In the genomic region with DNA sequence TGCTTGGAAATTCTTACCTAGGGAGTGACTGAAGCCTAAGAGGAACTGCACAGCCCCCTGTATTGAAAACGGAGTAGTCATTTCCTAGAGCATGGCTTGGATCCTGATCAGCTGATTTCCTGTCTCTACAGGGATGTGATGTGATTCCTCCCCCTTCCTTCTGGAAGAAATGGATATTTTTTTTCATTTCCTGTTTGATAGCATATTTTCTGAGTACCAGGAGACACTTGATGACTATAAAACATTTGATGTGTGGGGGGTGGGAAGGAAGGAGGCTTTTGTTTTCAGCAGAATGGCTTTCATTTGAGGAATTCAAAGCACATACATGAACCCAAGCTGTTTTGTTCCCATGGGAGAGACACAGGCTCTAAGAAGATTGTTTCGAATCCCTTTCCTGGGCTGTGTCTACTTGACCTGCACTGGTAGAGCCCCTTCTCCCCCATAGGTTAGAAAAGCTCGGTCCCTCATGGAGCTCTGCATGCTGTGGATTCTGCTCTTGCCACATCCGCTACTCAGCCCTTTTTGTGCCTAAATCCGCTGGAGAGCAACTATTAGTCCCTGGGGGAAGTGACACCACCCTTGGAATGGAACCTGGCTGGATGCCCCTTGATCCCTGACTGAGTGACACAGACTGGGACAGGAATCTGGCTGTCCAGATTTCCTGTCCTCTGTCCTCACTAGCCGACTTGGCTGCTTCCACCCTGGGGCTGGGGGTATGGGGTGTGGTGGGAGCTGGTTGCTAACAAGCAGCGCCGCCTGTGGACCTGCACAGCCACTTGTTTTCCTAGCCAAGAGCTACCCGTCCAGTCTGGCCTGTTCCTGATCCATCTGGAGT, we compare ENCODE assay signal across 9 cellular contexts.
DNase-seq lines count a peak whose midpoint lies in the region; ATAC-seq, FAIRE-seq and TF ChIP-seq lines count a peak whose summit lies in the region.
"Had no signal": no experiment of that assay in that cellular context is flagged by ENCODE, and none has a peak within 500 bp of the region (broad histone marks: within the 10 kb centered on the region; RNA-seq: fewer than 3 reads in every experiment).

No MANE protein-coding gene starts in this region.

- DNase-seq in A549 (ENCODE audit: low read depth in 1 of 2, low spot score in 1 of 2) (peak; percentile 22 to 55), NCI-H2029 (lab: John Stamatoyannopoulos, UW) (peak; percentile 100), dermis microvascular lymphatic vessel endothelial cell (ENCODE audit: low read depth in 2 of 2) (peak; percentile 100), medulla oblongata (ENCODE audit: extremely low spot score) (peak; percentile 85), aorta (peak; percentile 81 to 86), testis (no peak)
- no peak for DNase-seq in activated CD4-positive, CD25-positive, alpha-beta regulatory T cell treated with anti-CD3 and anti-CD28 coated beads, Interleukin-2, amount 50 U/mL, for 72 hours
- DNase-seq: DND-41 had no signal

- TF ChIP-seq CTCF in A549 (IDR thresholded peaks at IDR 0.05) = no peak
- no peak for TF ChIP-seq CTCF in testis (IDR thresholded peaks at IDR 0.05)

- H3K4me1 ChIP-seq in A549 (peaks cover 64% of the 10 kb centered on the region), aorta (ENCODE audit: control insufficient read depth in 1 of 2, insufficient read depth in 2 of 2, low read length in 2 of 2) (peaks cover 6 to 10% of the 10 kb centered on the region in 2 donors), testis (peaks cover 12% of the 10 kb centered on the region)

- no peak for FAIRE-seq in A549 (lab: Jason Lieb, UNC)

- ATAC-seq in A549 = peak; percentile 55 to 80; a peak in 5 of 6 replicates
- peak; percentile 81 for ATAC-seq in aorta (ENCODE audit: low FRiP score)
- ATAC-seq in HG03460 (IDR thresholded peaks at IDR 0.05; ENCODE audit: unreplicated experiment) = no peak

- peak overlapping the region; percentile 62 for H3K4me2 ChIP-seq in A549

- H3K27ac ChIP-seq in A549 (peak overlapping the region; percentile 65 to 82), aorta (ENCODE audit: low read depth in 1 of 2, low read length in 2 of 2) (peak overlapping the region in 1 of 2 donors; percentile 7), testis (no peak overlapping the region)

- H3K4me3 ChIP-seq in A549 (no peak overlapping the region), aorta (ENCODE audit: low read length in 2 of 2) (no peak overlapping the region), testis (no peak overlapping the region)

- intact Hi-C loops in aorta (cut with DNase I) (no loop called here), testis (cut with DNase I; ENCODE audit: low total_unique reads) (no loop called here)

- no peak for TF ChIP-seq RAD21 in A549 (conservative IDR thresholded peaks at IDR 0.05 in 1 of 2, IDR thresholded peaks at IDR 0.05 in 1 of 2)

- no peak for TF ChIP-seq EP300 in A549 (IDR thresholded peaks at IDR 0.05)

- no peak for TF ChIP-seq POLR2A in A549 (IDR thresholded peaks at IDR 0.05; ENCODE audit: low read length)
- TF ChIP-seq POLR2A in testis (IDR thresholded peaks at IDR 0.05) = no peak

- CTCF ChIA-PET in A549 (lab: Yijun Ruan, JAX) = interaction anchor here (0.6 to 5.2 kb wide), 14 partner anchors 9 to 733 kb away, joined by 3 to 68 read pairs (median 4); no protein-coding TSS in a partner anchor

- H3K36me3 ChIP-seq in aorta (ENCODE audit: control insufficient read depth in 1 of 2, insufficient read depth in 2 of 2, low read length in 1 of 2) (no peaks in the 10 kb centered on the region), testis (ENCODE audit: low read depth, missing control alignments) (no peaks in the 10 kb centered on the region)

- H3K9me3 ChIP-seq in A549 (no peaks in the 10 kb centered on the region), aorta (ENCODE audit: control insufficient read depth, low read length) (no peaks in the 10 kb centered on the region), testis (no peaks in the 10 kb centered on the region)

- POLR2A ChIA-PET in A549 (lab: Yijun Ruan, JAX) = interaction anchor here (1.0 kb wide), 1 partner anchor 26 kb away, joined by 3 read pairs; no protein-coding TSS in a partner anchor

- 34% methylated on average over 8 of the region's 9 CpGs for WGBS in A549 (ENCODE audit: missing lambda C conversion rate)
- 21 to 22% methylated on average over 9 of the region's 9 CpGs for WGBS in aorta, 2 donors
- WGBS in testis, 2 donors = 66 to 77% methylated on average over 9 of the region's 9 CpGs

- H3K27me3 ChIP-seq in aorta (ENCODE audit: control insufficient read depth in 1 of 2, insufficient read depth in 2 of 2, low read length in 1 of 2) (no peaks in the 10 kb centered on the region), testis (no peaks in the 10 kb centered on the region)

TF ChIP-seq in A549, 52 proteins besides CTCF, POLR2A, EP300 and RAD21:
- TF ChIP-seq NR3C1 (IDR thresholded peaks at IDR 0.05) (no peak), FOSL2 (IDR thresholded peaks at IDR 0.05) (no peak), FOSL2 (CRISPR knock-in tag; IDR thresholded peaks at IDR 0.05) (no peak), PHF8 (IDR thresholded peaks at IDR 0.05; ENCODE audit: borderline replicate concordance, low read depth) (no peak), MAZ (IDR thresholded peaks at IDR 0.05; ENCODE audit: borderline replicate concordance, low read depth, low read length) (no peak), POLR2AphosphoS2 (conservative IDR thresholded peaks at IDR 0.05; ENCODE audit: low read length) (no peak), RCOR1 (IDR thresholded peaks at IDR 0.05; ENCODE audit: low read depth, low read length) (no peak), ESRRA (IDR thresholded peaks at IDR 0.05; ENCODE audit: borderline replicate concordance, low read length) (no peak), ZC3H11A (IDR thresholded peaks at IDR 0.05) (no peak), BHLHE40 (IDR thresholded peaks at IDR 0.05; ENCODE audit: low read depth, low read length) (no peak), HOXA7 (CRISPR knock-in tag; IDR thresholded peaks at IDR 0.05) (no peak)
TF ChIP-seq in A549: peak in this region for 0.

Comparison
In these comparisons a context has a peak if more than half of its experiments do, and no peak if none do; other contexts are left out.
1. DNase-seq: peak in A549 (2 of 2), NCI-H2029 (single experiment), dermis microvascular lymphatic vessel endothelial cell (2 of 2), medulla oblongata (single experiment) and aorta (2 of 2); none in testis (single experiment) and activated CD4-positive, CD25-positive, alpha-beta regulatory T cell treated with anti-CD3 and anti-CD28 coated beads, Interleukin-2, amount 50 U/mL, for 72 hours (single experiment).
2. H3K27ac ChIP-seq: peak in A549 (2 of 2); none in testis (0 of 2).